ENCODE assay signal across 1 cellular context in the genomic region with DNA sequence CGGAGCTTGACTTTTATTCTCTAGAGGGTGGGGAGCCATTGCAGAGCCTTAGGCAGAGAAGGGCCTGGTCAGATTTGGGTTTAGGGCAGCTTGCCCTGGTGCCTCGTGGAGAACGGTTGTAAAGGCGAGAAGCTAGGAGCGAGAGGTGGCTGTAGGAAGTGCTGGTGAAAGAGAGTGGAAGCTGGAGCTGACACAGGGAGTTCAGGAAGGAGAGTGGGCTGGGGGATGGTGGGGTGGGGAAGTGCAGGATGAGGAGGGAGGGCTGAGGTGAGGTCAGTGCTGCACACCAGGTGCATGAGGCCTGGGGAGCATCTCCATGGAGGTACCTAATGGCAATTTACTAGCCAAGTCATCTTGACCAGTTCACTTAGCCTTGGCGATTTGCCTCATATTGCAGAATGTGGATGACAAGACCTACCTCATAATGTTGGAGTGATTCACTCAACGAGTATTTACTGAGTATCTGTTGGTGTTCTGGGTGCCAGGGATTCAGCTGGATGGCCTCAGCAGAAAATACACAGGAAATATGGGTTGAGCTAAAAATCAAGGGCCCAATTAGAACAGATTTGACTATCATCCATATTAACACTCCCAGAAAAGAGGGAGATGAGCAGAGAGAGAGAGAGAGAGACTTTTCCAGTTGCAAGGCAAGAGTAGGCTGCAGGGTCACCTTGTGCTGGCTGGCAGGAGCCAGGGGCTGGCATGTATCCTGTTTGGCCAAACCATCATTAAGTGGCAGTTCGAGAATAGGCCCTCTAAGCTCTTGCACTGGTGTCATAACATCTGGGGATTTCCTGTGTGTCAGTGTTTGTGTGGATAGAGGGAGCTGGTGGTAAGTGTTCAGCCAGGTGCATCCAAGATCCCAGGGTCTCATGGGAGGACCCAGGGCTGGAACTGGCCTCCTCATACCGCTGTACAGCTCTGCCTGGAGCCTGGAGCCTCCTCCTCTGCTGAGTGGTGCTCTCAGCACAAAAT.
TF ChIP-seq lines count a peak whose summit lies in the region.

No MANE protein-coding gene starts in this region.

TF ChIP-seq in SK-N-SH treated with all-trans-retinoic acid at 6 μM for 48 hours, 23 proteins besides CTCF, POLR2A, EP300 and RAD21 (continued from another document):
- no peak for TF ChIP-seq ZC3H10 (CRISPR knock-in tag; IDR thresholded peaks at IDR 0.05)
- no peak for TF ChIP-seq ZNF565 (CRISPR knock-in tag; conservative IDR thresholded peaks at IDR 0.05; ENCODE audit: low read depth)
- no peak for TF ChIP-seq ZNF70 (CRISPR knock-in tag; IDR thresholded peaks at IDR 0.05)
- no peak for TF ChIP-seq TCF4 (CRISPR knock-in tag; IDR thresholded peaks at IDR 0.05; ENCODE audit: borderline replicate concordance)
- TF ChIP-seq OSR1 (CRISPR knock-in tag; IDR thresholded peaks at IDR 0.05), result no peak
- TF ChIP-seq ZFP30 (CRISPR knock-in tag; IDR thresholded peaks at IDR 0.05), result no peak
- TF ChIP-seq SNAI2 (CRISPR knock-in tag; IDR thresholded peaks at IDR 0.05), result no peak
- TF ChIP-seq CSRNP3 (CRISPR knock-in tag; IDR thresholded peaks at IDR 0.05), result no peak
- TF ChIP-seq RARB (CRISPR knock-in tag; IDR thresholded peaks at IDR 0.05), result no peak
TF ChIP-seq in SK-N-SH treated with all-trans-retinoic acid at 6 μM for 48 hours: peak in this region for 0.
